Comparison of ENCODE assay signal across 27 cellular contexts in genomic region chr5:1550287-1551076, GRCh38. TPM values are rescaled to one million over a fixed set of nuclear protein-coding genes. Genes with fewer than 3 reads are reported as not detected.
A peak's percentile ranks its signal among the peaks of the same experiment; 100 is the strongest.
DNase-seq lines count a peak whose midpoint lies in the region; FAIRE-seq and TF ChIP-seq lines count a peak whose summit lies in the region.
"Had no signal": no experiment of that assay in that cellular context is flagged by ENCODE, and none has a peak within 500 bp of the region (broad histone marks: within the 10 kb centered on the region; RNA-seq: fewer than 3 reads in every experiment).

No MANE protein-coding gene starts in this region.

- CTCF ChIA-PET in activated CD4-positive, alpha-beta memory T cell treated with anti-CD3 and anti-CD28 coated beads, Interleukin-2, amount 10 ng/mL, durations not matched to agents 7 days and 5 days (lab: Charles Lee), result no interaction called here
- CTCF ChIA-PET in activated CD4-positive, alpha-beta memory T cell treated with anti-CD3 and anti-CD28 coated beads for 36 hours (lab: Charles Lee), result no interaction called here

- H3K9me3 ChIP-seq in colonic mucosa, result no peaks in the 10 kb centered on the region
- H3K9me3 ChIP-seq: heart right ventricle, left lung, tibial artery had no signal

- no peak overlapping the region for H3K27ac ChIP-seq in colonic mucosa
- H3K27ac ChIP-seq: epithelial cell of prostate, heart right ventricle, parathyroid adenoma, tibial artery had no signal

- no peaks in the 10 kb centered on the region for H3K36me3 Mint-ChIP-seq in activated CD4-positive, alpha-beta memory T cell treated with anti-CD3 and anti-CD28 coated beads, Interleukin-2, amount 10 ng/mL, durations not matched to agents 7 days and 5 days (ENCODE audit: low read depth)
- no peaks in the 10 kb centered on the region for H3K36me3 Mint-ChIP-seq in activated CD4-positive, alpha-beta memory T cell treated with anti-CD3 and anti-CD28 coated beads for 36 hours
- H3K36me3 Mint-ChIP-seq: natural killer cell treated with Interleukin-12 subunit alpha and Interleukin-12 subunit beta and Interleukin-15 and Interleukin-18, amount 100 ng/mL, for 72 hours had no signal

- POLR2A ChIA-PET in activated CD4-positive, alpha-beta memory T cell treated with anti-CD3 and anti-CD28 coated beads, Interleukin-2, amount 10 ng/mL, durations not matched to agents 7 days and 5 days (lab: Charles Lee), result no interaction called here
- POLR2A ChIA-PET in activated CD4-positive, alpha-beta memory T cell treated with anti-CD3 and anti-CD28 coated beads for 36 hours (lab: Charles Lee), result no interaction called here

- FAIRE-seq in urothelium cell line (lab: Jason Lieb, UNC), result peak; percentile 9
- FAIRE-seq: GM12878 had no signal

- no peak for TF ChIP-seq CTCF in colonic mucosa (IDR thresholded peaks at IDR 0.05)

- no peaks in the 10 kb centered on the region for H3K4me1 ChIP-seq in colonic mucosa
- H3K4me1 ChIP-seq: parathyroid adenoma had no signal

- H3K36me3 ChIP-seq in colonic mucosa, result no peaks in the 10 kb centered on the region
- H3K36me3 ChIP-seq: heart right ventricle, left lung, tibial artery had no signal

- H3K4me3 Mint-ChIP-seq in activated CD4-positive, alpha-beta memory T cell treated with anti-CD3 and anti-CD28 coated beads, Interleukin-2, amount 10 ng/mL, durations not matched to agents 7 days and 5 days, result no peak overlapping the region
- no peak overlapping the region for H3K4me3 Mint-ChIP-seq in activated CD4-positive, alpha-beta memory T cell treated with anti-CD3 and anti-CD28 coated beads for 36 hours
- H3K4me3 Mint-ChIP-seq: central memory CD8-positive, alpha-beta T cell; H9; natural killer cell treated with Interleukin-12 subunit alpha and Interleukin-12 subunit beta and Interleukin-15 and Interleukin-18, amount 100 ng/mL, for 72 hours; stimulated activated naive CD8-positive, alpha-beta T cell treated with anti-CD3 and anti-CD28 coated beads, Interleukin-15, amount 100 ng/mL, for 72 hours had no signal

- peak; percentile 6 for DNase-seq in activated CD4-positive, alpha-beta memory T cell treated with anti-CD3 and anti-CD28 coated beads, Interleukin-2, amount 10 ng/mL, durations not matched to agents 7 days and 5 days
- no peak for DNase-seq in activated CD4-positive, alpha-beta memory T cell treated with anti-CD3 and anti-CD28 coated beads for 36 hours
- DNase-seq in colonic mucosa (peak; percentile 19), mucosa of gallbladder (ENCODE audit: low spot score) (peak; percentile 9), urothelium cell line (ENCODE audit: low spot score) (no peak), NCI-H226 (no peak), NCI-H345 (lab: John Stamatoyannopoulos, UW) (no peak)
- DNase-seq in activated CD4-positive, CD25-positive, alpha-beta regulatory T cell treated with anti-CD3 and anti-CD28 coated beads, Interleukin-2, amount 50 U/mL, for 72 hours, result no peak
- DNase-seq: activated CD4-positive, alpha-beta T cell treated with anti-CD3 and anti-CD28 coated beads for 48 hours; activated effector memory CD4-positive, alpha-beta T cell treated with anti-CD3 and anti-CD28 coated beads, Interleukin-2, amount 50 U/mL, for 16 hours; AML-193; DMS79; effector CD4-positive, alpha-beta T cell; H9; heart right ventricle; midbrain; NCI-H1930; NCI-H2227 treated with DMSO at 0.1 percent for 48 hours; stimulated activated naive CD8-positive, alpha-beta T cell treated with anti-CD3 and anti-CD28 coated beads, Interleukin-15, amount 100 ng/mL, for 72 hours; T-helper 2 cell had no signal

- intact Hi-C loops in activated CD4-positive, alpha-beta memory T cell treated with anti-CD3 and anti-CD28 coated beads for 36 hours (cut with micrococcal nuclease), result no loop called here
- intact Hi-C loops in colonic mucosa (cut with DNase I), result no loop called here

- no peak overlapping the region for H3K4me3 ChIP-seq in colonic mucosa
- H3K4me3 ChIP-seq: GM12878, heart right ventricle, tibial artery had no signal

- no peak overlapping the region for H3K9ac ChIP-seq in colonic mucosa (ENCODE audit: low read depth in 2 of 2, low read length in 2 of 2)
- H3K9ac ChIP-seq: parathyroid adenoma had no signal

- no peaks in the 10 kb centered on the region for H3K27me3 Mint-ChIP-seq in activated CD4-positive, alpha-beta memory T cell treated with anti-CD3 and anti-CD28 coated beads, Interleukin-2, amount 10 ng/mL, durations not matched to agents 7 days and 5 days
- H3K27me3 Mint-ChIP-seq in activated CD4-positive, alpha-beta memory T cell treated with anti-CD3 and anti-CD28 coated beads for 36 hours, result no peaks in the 10 kb centered on the region
- H3K27me3 Mint-ChIP-seq: stimulated activated naive CD8-positive, alpha-beta T cell treated with anti-CD3 and anti-CD28 coated beads, Interleukin-15, amount 100 ng/mL, for 72 hours had no signal

- H3K4me1 Mint-ChIP-seq in activated CD4-positive, alpha-beta memory T cell treated with anti-CD3 and anti-CD28 coated beads, Interleukin-2, amount 10 ng/mL, durations not matched to agents 7 days and 5 days, result no peaks in the 10 kb centered on the region
- H3K4me1 Mint-ChIP-seq in activated CD4-positive, alpha-beta memory T cell treated with anti-CD3 and anti-CD28 coated beads for 36 hours (ENCODE audit: low read depth), result no peaks in the 10 kb centered on the region
- H3K4me1 Mint-ChIP-seq: stimulated activated naive CD8-positive, alpha-beta T cell treated with anti-CD3 and anti-CD28 coated beads, Interleukin-15, amount 100 ng/mL, for 72 hours had no signal

- H3K27me3 ChIP-seq in colonic mucosa, result no peaks in the 10 kb centered on the region

- no peaks in the 10 kb centered on the region for H3K9me3 Mint-ChIP-seq in activated CD4-positive, alpha-beta memory T cell treated with anti-CD3 and anti-CD28 coated beads, Interleukin-2, amount 10 ng/mL, durations not matched to agents 7 days and 5 days
- no peaks in the 10 kb centered on the region for H3K9me3 Mint-ChIP-seq in activated CD4-positive, alpha-beta memory T cell treated with anti-CD3 and anti-CD28 coated beads for 36 hours
- H3K9me3 Mint-ChIP-seq: central memory CD8-positive, alpha-beta T cell; natural killer cell treated with Interleukin-12 subunit alpha and Interleukin-12 subunit beta and Interleukin-15 and Interleukin-18, amount 100 ng/mL, for 72 hours; stimulated activated naive CD8-positive, alpha-beta T cell treated with anti-CD3 and anti-CD28 coated beads, Interleukin-15, amount 100 ng/mL, for 72 hours had no signal

- no peak overlapping the region for H3K27ac Mint-ChIP-seq in activated CD4-positive, alpha-beta memory T cell treated with anti-CD3 and anti-CD28 coated beads, Interleukin-2, amount 10 ng/mL, durations not matched to agents 7 days and 5 days
- H3K27ac Mint-ChIP-seq in activated CD4-positive, alpha-beta memory T cell treated with anti-CD3 and anti-CD28 coated beads for 36 hours, result no peak overlapping the region
- H3K27ac Mint-ChIP-seq: natural killer cell treated with Interleukin-12 subunit alpha and Interleukin-12 subunit beta and Interleukin-15 and Interleukin-18, amount 100 ng/mL, for 72 hours; stimulated activated naive CD8-positive, alpha-beta T cell treated with anti-CD3 and anti-CD28 coated beads, Interleukin-15, amount 100 ng/mL, for 72 hours had no signal

RNA-seq across cellular contexts. Expression of gene LPCAT1, which starts 26.7 kb away (rescaled TPM):
- 10 to 100 TPM; 68.7 to 71.4 TPM for total RNA-seq in activated CD4-positive, alpha-beta memory T cell treated with anti-CD3 and anti-CD28 coated beads, Interleukin-2, amount 10 ng/mL, durations not matched to agents 7 days and 5 days
- total RNA-seq in activated CD4-positive, alpha-beta memory T cell treated with anti-CD3 and anti-CD28 coated beads for 36 hours, result 10 to 100 TPM; 48.4 to 51.4 TPM
- total RNA-seq in colonic mucosa, result 10 to 100 TPM; 17.1 to 27.3 TPM
- 119 TPM for total RNA-seq in mucosa of gallbladder

Comparison
In these comparisons a context has a peak if more than half of its experiments do, and no peak if none do; other contexts are left out.
1. DNase-seq: peak in activated CD4-positive, alpha-beta memory T cell treated with anti-CD3 and anti-CD28 coated beads, Interleukin-2, amount 10 ng/mL, durations not matched to agents 7 days and 5 days (single experiment), colonic mucosa (single experiment) and mucosa of gallbladder (single experiment); none in activated CD4-positive, alpha-beta memory T cell treated with anti-CD3 and anti-CD28 coated beads for 36 hours (single experiment), urothelium cell line (single experiment), activated CD4-positive, CD25-positive, alpha-beta regulatory T cell treated with anti-CD3 and anti-CD28 coated beads, Interleukin-2, amount 50 U/mL, for 72 hours (single experiment), NCI-H226 (single experiment) and NCI-H345 (single experiment).